Comparison of ENCODE assay signal across 8 cellular contexts in the genomic region with DNA sequence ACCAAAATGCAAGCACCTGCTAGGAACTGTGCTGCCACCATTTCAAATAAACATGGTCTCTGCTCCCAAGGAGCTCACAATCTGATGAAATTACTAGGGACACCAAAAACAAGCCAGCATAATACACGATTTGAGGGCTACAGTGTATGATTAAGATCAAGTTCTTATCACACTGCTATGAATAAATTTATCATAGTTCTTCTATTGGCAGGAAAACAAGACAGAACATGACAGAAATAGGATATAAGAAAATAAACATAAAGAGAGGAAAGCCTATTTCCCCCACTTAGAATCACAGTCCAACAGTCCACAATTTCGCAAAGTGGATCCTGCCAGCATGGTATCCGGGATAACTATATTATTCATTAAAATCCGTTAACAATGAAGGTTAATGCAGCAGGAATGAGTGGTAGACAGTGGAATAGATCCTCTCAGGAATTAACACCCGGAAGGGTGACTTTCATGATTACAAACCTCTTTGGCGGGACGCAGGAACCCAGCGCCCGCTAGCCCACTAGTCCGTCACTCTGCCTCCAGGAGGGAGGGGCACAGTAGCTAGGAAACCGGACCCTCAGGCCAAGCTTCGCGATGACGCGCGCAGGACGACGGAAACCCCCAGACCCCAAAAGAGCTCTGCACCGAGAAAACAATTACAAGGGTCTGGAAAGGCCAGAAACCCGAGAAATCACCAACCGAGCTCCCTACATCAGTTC. TPM values are rescaled to one million over a fixed set of nuclear protein-coding genes. Genes with fewer than 3 reads are reported as not detected.
DNase-seq lines count a peak whose midpoint lies in the region; ATAC-seq, FAIRE-seq and TF ChIP-seq lines count a peak whose summit lies in the region.

No MANE protein-coding gene starts in this region.

- no peak for TF ChIP-seq POLR2A in GM12878 (IDR thresholded peaks at IDR 0.05; ENCODE audit: low read depth, low read length)
- TF ChIP-seq POLR2A in spleen (IDR thresholded peaks at IDR 0.05): no peak

- H3K27me3 Mint-ChIP-seq in activated naive CD4-positive, alpha-beta T cell treated with anti-CD3 and anti-CD28 coated beads, Interleukin-2, amount 50 U/mL, for 24 hours: no peaks in the 10 kb centered on the region
- H3K27me3 Mint-ChIP-seq in immature natural killer cell (ENCODE audit: low read depth in 3 of 3): peaks cover 0 to 6% (median 0%) of the 10 kb centered on the region in 3 donors

- SMC1A ChIA-PET in GM12878 (lab: Charles Lee; ENCODE audit: uncharacterized antibody, unreplicated experiment): interaction anchor here (0.5 to 3.5 kb wide), 20 partner anchors 18 to 1229 kb away, joined by 3 to 46 read pairs (median 4); a partner anchor contains a TSS

- peak overlapping the region; percentile 46 for H2AFZ ChIP-seq in GM12878 (ENCODE audit: control insufficient read depth, low read depth, low read length)

- H3K4me2 ChIP-seq in GM12878 (ENCODE audit: control insufficient read depth, insufficient read depth): peak overlapping the region; percentile 91

- no peaks in the 10 kb centered on the region for H3K4me1 ChIP-seq in GM12878 (ENCODE audit: control insufficient read depth, insufficient read depth, low read length)
- peaks cover 8 to 76% (median 29%) of the 10 kb centered on the region in 6 donors for H3K4me1 ChIP-seq in spleen

- RAD21 ChIA-PET in GM12878 (lab: Charles Lee; ENCODE audit: unreplicated experiment): interaction anchor here (0.5 to 3.3 kb wide), 25 partner anchors 9 to 1234 kb away, joined by 3 to 71 read pairs (median 4); a partner anchor contains a TSS

- H3K9me3 Mint-ChIP-seq in activated naive CD4-positive, alpha-beta T cell treated with anti-CD3 and anti-CD28 coated beads, Interleukin-2, amount 50 U/mL, for 24 hours: no peaks in the 10 kb centered on the region
- H3K9me3 Mint-ChIP-seq in immature natural killer cell: no peaks in the 10 kb centered on the region

- intact Hi-C loops in GM12878 (cut with micrococcal nuclease; ENCODE audit: unreplicated experiment) (loop anchor here (1.0 to 5.0 kb wide), 4 partner anchors 46 to 600 kb away; a partner anchor contains a TSS), spleen (cut with DNase I; ENCODE audit: low total_unique reads) (no loop called here)

- H3K27me3 ChIP-seq in GM12878 (replicated peaks in 1 of 2; ENCODE audit: control insufficient read depth in 2 of 2, insufficient read depth in 2 of 2, low read length in 1 of 2) (no peaks in the 10 kb centered on the region), spleen (replicated peaks in 1 of 7) (no peaks in the 10 kb centered on the region)

- no peak for TF ChIP-seq CTCF in GM12878 (IDR thresholded peaks at IDR 0.05 in 2 of 3, conservative IDR thresholded peaks at IDR 0.05 in 1 of 3; ENCODE audit: control insufficient read depth in 2 of 3, extremely low read depth in 1 of 3, insufficient read depth in 1 of 3, low read depth in 3 of 3, low read length in 3 of 3)
- no peak for TF ChIP-seq CTCF in spleen (IDR thresholded peaks at IDR 0.05 in 8 of 11, conservative IDR thresholded peaks at IDR 0.05 in 3 of 11)

- FAIRE-seq in GM12878 (lab: Jason Lieb, UNC): no peak

- H4K20me1 ChIP-seq in GM12878 (ENCODE audit: control insufficient read depth, insufficient read depth): no peaks in the 10 kb centered on the region

- H3K36me3 ChIP-seq in GM12878 (ENCODE audit: control insufficient read depth in 2 of 2, insufficient read depth in 2 of 2, low read length in 1 of 2): peaks cover 0 to under 1% of the 10 kb centered on the region in 2 experiments; a peak in 1 of 4 replicates
- H3K36me3 ChIP-seq in spleen: peaks cover 0 to 19% (median 0%) of the 10 kb centered on the region in 6 donors

- POLR2A ChIA-PET in GM12878 (lab: Charles Lee): interaction anchor here (0.6 to 3.3 kb wide), 18 partner anchors 14 to 600 kb away, joined by 3 to 43 read pairs (median 3); a partner anchor contains a TSS

- H3K9me3 ChIP-seq in GM12878 (replicated peaks; ENCODE audit: control insufficient read depth, insufficient read depth, low read length): no peaks in the 10 kb centered on the region; the same call in 2 of the 3 replicates
- no peaks in the 10 kb centered on the region for H3K9me3 ChIP-seq in spleen

- in situ Hi-C loops in GM12878 (cut with MboI): loop anchor here (5.0 kb wide), 1 partner anchor 597 kb away; a partner anchor contains a TSS

- WGBS in GM12878 (ENCODE audit: insufficient coverage, insufficient replicate concordance, low lambda C conversion rate, missing lambda C conversion rate): 1% methylated on average over 21 of the region's 21 CpGs
- 0 to 2% (median 1%) methylated on average over 15 to 21 of the region's 21 CpGs for WGBS in spleen, 5 donors

- H3K36me3 Mint-ChIP-seq in activated naive CD4-positive, alpha-beta T cell treated with anti-CD3 and anti-CD28 coated beads, Interleukin-2, amount 50 U/mL, for 24 hours: peaks cover 11% of the 10 kb centered on the region
- peaks cover 5% of the 10 kb centered on the region in 3 donors for H3K36me3 Mint-ChIP-seq in immature natural killer cell

- no peak for TF ChIP-seq EP300 in GM12878 (IDR thresholded peaks at IDR 0.05; ENCODE audit: borderline replicate concordance in 1 of 2, control insufficient read depth in 1 of 2, low read depth in 2 of 2, low read length in 2 of 2)

- H3K4me3 Mint-ChIP-seq in activated naive CD4-positive, alpha-beta T cell treated with anti-CD3 and anti-CD28 coated beads, Interleukin-2, amount 50 U/mL, for 24 hours: peak overlapping the region; percentile 97
- H3K4me3 Mint-ChIP-seq in immature natural killer cell: peak overlapping the region; percentile 91 to 97 (median 94)

- peak overlapping the region; percentile 67 for H3K9ac ChIP-seq in GM12878 (ENCODE audit: control insufficient read depth, insufficient read depth, low read length)

- H3K4me3 ChIP-seq in GM12878: peak overlapping the region; percentile 90
- peak overlapping the region; percentile 82 to 93 (median 90) for H3K4me3 ChIP-seq in spleen

- H3K27ac Mint-ChIP-seq in activated naive CD4-positive, alpha-beta T cell treated with anti-CD3 and anti-CD28 coated beads, Interleukin-2, amount 50 U/mL, for 24 hours: peak overlapping the region; percentile 89
- peak overlapping the region; percentile 84 to 93 (median 90) for H3K27ac Mint-ChIP-seq in immature natural killer cell

- CTCF ChIA-PET in GM12878 (lab: Yijun Ruan, JAX): interaction anchor here (0.6 to 3.5 kb wide), 14 partner anchors 9 to 683 kb away, joined by 3 to 52 read pairs (median 4); a partner anchor contains a TSS

- BruUV-seq in GM12878 (replicated peaks; lab: Mats Ljungman, UMichigan): no TSS peak

- no peak for TF ChIP-seq RAD21 in GM12878 (IDR thresholded peaks at IDR 0.05; ENCODE audit: insufficient read depth, low read depth, low read length)

- ATAC-seq in HG02759 (IDR thresholded peaks at IDR 0.05; ENCODE audit: unreplicated experiment) (peak; percentile 42), GM12878 (peak; percentile 63)

- H3K27ac ChIP-seq in GM12878 (ENCODE audit: control insufficient read depth, insufficient read depth) (peak overlapping the region; percentile 78), spleen (peak overlapping the region; percentile 83 to 96 (median 91))

- peaks cover 52% of the 10 kb centered on the region for H3K79me2 ChIP-seq in GM12878 (ENCODE audit: control insufficient read depth, insufficient read depth, low read length)

- H3K4me1 Mint-ChIP-seq in activated naive CD4-positive, alpha-beta T cell treated with anti-CD3 and anti-CD28 coated beads, Interleukin-2, amount 50 U/mL, for 24 hours: peaks cover 77% of the 10 kb centered on the region
- peaks cover 36 to 69% of the 10 kb centered on the region in 2 donors for H3K4me1 Mint-ChIP-seq in immature natural killer cell

- no peak for DNase-seq in activated naive CD4-positive, alpha-beta T cell treated with anti-CD3 and anti-CD28 coated beads, Interleukin-2, amount 50 U/mL, for 16 hours
- peak; percentile 9 for DNase-seq in NCI-H1694 treated with DMSO at 0.1 percent for 48 hours (lab: John Stamatoyannopoulos, UW)
- peak; percentile 19 for DNase-seq in GM12878 (ENCODE audit: low read depth, low spot score)
- no peak for DNase-seq in immature natural killer cell
- no peak for DNase-seq in spleen
- DNase-seq in DMS153 (lab: John Stamatoyannopoulos, UW): no peak

RNA-seq across cellular contexts. Expression of a gene that starts 0.7 kb away (rescaled TPM):
- 104 and 112 TPM in 2 replicates for total RNA-seq in GM12878 (2013; cell fraction: nucleolus; rRNA removed)
- total RNA-seq in GM12878 (2014; rRNA removed) (15.2 and 19.9 TPM in 2 replicates), GM12878 (2014; rRNA removed; fragmentation: Illumina TruSeq; extraction: Trizol) (31.7 and 35.7 TPM in 2 replicates), GM12878 (2021) (20.6 and 21.4 TPM in 2 replicates), spleen (10 to 100 TPM; 22.4 to 59.8 (median 41.4) TPM)
- 12.0 TPM for polyA plus RNA-seq in GM12878 (2011; ENCODE audit: low read depth)
- polyA plus RNA-seq in GM12878 (2011; rRNA removed) (30.7 and 58.6 TPM in 2 replicates), GM12878 (2014; fragmentation: Illumina TruSeq; extraction: Trizol) (62.4 and 72.7 TPM in 2 replicates), GM12878 (2014; fragmentation: Nextera tagmentation; extraction: Ambion mirVana) (10 to 100 TPM; 24.5 to 24.7 TPM), GM12878 (2014; rRNA removed) (25.7 and 26.9 TPM in 2 replicates), GM12878 (2016; fragmentation: Nextera tagmentation; extraction: Ambion mirVana) (10 to 100 TPM; 31.0 to 32.0 TPM), immature natural killer cell (10 to 100 TPM; 11.4 to 30.7 (median 20.9) TPM), spleen (10 to 100 TPM; 21.4 to 38.0 (median 28.9) TPM)
- 5.3 and 5.9 TPM in 2 replicates for polyA plus RNA-seq in GM12878 (2011; cell fraction: cytosol; rRNA removed)
- 41.7 and 54.9 TPM in 2 replicates for polyA plus RNA-seq in GM12878 (2011; cell fraction: nucleus; rRNA removed)
- 22.0 and 27.9 TPM in 2 replicates for polyA plus RNA-seq in GM12878 (2012)
- 13.8 and 13.9 TPM in 2 replicates for polyA minus RNA-seq in GM12878 (2011; rRNA and poly(A)+ RNA removed)
- polyA minus RNA-seq in GM12878 (2011; cell fraction: cytosol; rRNA and poly(A)+ RNA removed): 4.8 and 5.6 TPM in 2 replicates
- polyA minus RNA-seq in GM12878 (2011; cell fraction: nucleus; rRNA and poly(A)+ RNA removed): 31.8 and 55.0 TPM in 2 replicates

RNA-seq across cellular contexts. Expression of a gene that starts 0.8 kb away (rescaled TPM):
- total RNA-seq in GM12878 (2013; cell fraction: nucleolus; rRNA removed): 10.9 and 13.3 TPM in 2 replicates
- 3.8 and 6.3 TPM in 2 replicates for total RNA-seq in GM12878 (2014; rRNA removed)
- total RNA-seq in GM12878 (2014; rRNA removed; fragmentation: Illumina TruSeq; extraction: Trizol): 11.1 and 11.7 TPM in 2 replicates
- total RNA-seq in GM12878 (2021): 8.4 and 8.6 TPM in 2 replicates
- polyA plus RNA-seq in GM12878 (2011; ENCODE audit: low read depth): 3.1 TPM
- polyA plus RNA-seq in GM12878 (2011; rRNA removed): 11.3 and 20.1 TPM in 2 replicates
- 2.7 and 3.0 TPM in 2 replicates for polyA plus RNA-seq in GM12878 (2011; cell fraction: cytosol; rRNA removed)
- 10.2 and 11.2 TPM in 2 replicates for polyA plus RNA-seq in GM12878 (2011; cell fraction: nucleus; rRNA removed)
- polyA plus RNA-seq in GM12878 (2012): 4.4 and 9.8 TPM in 2 replicates
- 12.4 and 16.3 TPM in 2 replicates for polyA plus RNA-seq in GM12878 (2014; fragmentation: Illumina TruSeq; extraction: Trizol)
- polyA plus RNA-seq in GM12878 (2014; fragmentation: Nextera tagmentation; extraction: Ambion mirVana): 1 to 10 TPM; 4.6 to 4.8 TPM
- polyA plus RNA-seq in GM12878 (2014; rRNA removed): 7.4 and 8.9 TPM in 2 replicates
- 1 to 10 TPM; 7.8 to 8.4 TPM for polyA plus RNA-seq in GM12878 (2016; fragmentation: Nextera tagmentation; extraction: Ambion mirVana)
- 4.2 and 6.8 TPM in 2 replicates for polyA minus RNA-seq in GM12878 (2011; rRNA and poly(A)+ RNA removed)
- polyA minus RNA-seq in GM12878 (2011; cell fraction: cytosol; rRNA and poly(A)+ RNA removed): 2.2 and 2.7 TPM in 2 replicates
- 5.2 and 5.3 TPM in 2 replicates for polyA minus RNA-seq in GM12878 (2011; cell fraction: nucleus; rRNA and poly(A)+ RNA removed)
- polyA plus RNA-seq in immature natural killer cell: 1 to 10 TPM in 2 of 3 donors, not detected in 1; 1.2 to 2.7 TPM
- total RNA-seq in spleen: 10 to 100 TPM in 1 of 7 donors, 1 to 10 TPM in 6; 6.6 to 11.5 (median 8.8) TPM
- polyA plus RNA-seq in spleen: 1 to 10 TPM; 4.3 to 6.3 (median 5.9) TPM

RNA-seq across cellular contexts. Expression of a gene that starts 46.1 kb away (rescaled TPM):
- 40.1 and 41.3 TPM in 2 replicates for total RNA-seq in GM12878 (2013; cell fraction: nucleolus; rRNA removed)
- total RNA-seq in GM12878 (2014; rRNA removed): 15.0 and 16.0 TPM in 2 replicates
- total RNA-seq in GM12878 (2014; rRNA removed; fragmentation: Illumina TruSeq; extraction: Trizol): 11.4 and 12.6 TPM in 2 replicates
- total RNA-seq in GM12878 (2021): 12.7 and 13.3 TPM in 2 replicates
- 3.6 TPM for polyA plus RNA-seq in GM12878 (2011; ENCODE audit: low read depth)
- 12.5 and 15.1 TPM in 2 replicates for polyA plus RNA-seq in GM12878 (2011; rRNA removed)
- polyA plus RNA-seq in GM12878 (2011; cell fraction: cytosol; rRNA removed): 15.6 and 18.7 TPM in 2 replicates
- 14.3 and 15.4 TPM in 2 replicates for polyA plus RNA-seq in GM12878 (2011; cell fraction: nucleus; rRNA removed)
- polyA plus RNA-seq in GM12878 (2012): 4.3 and 6.8 TPM in 2 replicates
- 14.1 and 14.8 TPM in 2 replicates for polyA plus RNA-seq in GM12878 (2014; fragmentation: Illumina TruSeq; extraction: Trizol)
- 1 to 10 TPM; 2.5 to 2.6 TPM for polyA plus RNA-seq in GM12878 (2014; fragmentation: Nextera tagmentation; extraction: Ambion mirVana)
- polyA plus RNA-seq in GM12878 (2014; rRNA removed): 12.7 and 13.2 TPM in 2 replicates
- polyA plus RNA-seq in GM12878 (2016; fragmentation: Nextera tagmentation; extraction: Ambion mirVana): 1 to 10 TPM; 6.8 to 7.5 TPM
- polyA minus RNA-seq in GM12878 (2011; rRNA and poly(A)+ RNA removed): 40.1 and 42.2 TPM in 2 replicates
- 13.3 and 17.5 TPM in 2 replicates for polyA minus RNA-seq in GM12878 (2011; cell fraction: cytosol; rRNA and poly(A)+ RNA removed)
- polyA minus RNA-seq in GM12878 (2011; cell fraction: nucleus; rRNA and poly(A)+ RNA removed): 32.0 and 54.5 TPM in 2 replicates
- 1 to 10 TPM in 2 of 3 donors, under 1 TPM in 1; 0.26 to 4.5 (median 1.1) TPM for polyA plus RNA-seq in immature natural killer cell
- total RNA-seq in spleen: 10 to 100 TPM; 20.8 to 43.4 (median 34.2) TPM
- polyA plus RNA-seq in spleen: 1 to 10 TPM; 2.7 to 5.0 (median 3.0) TPM

Comparison
In these comparisons a context has a peak if more than half of its experiments do, and no peak if none do; other contexts are left out.
1. DNase-seq: peak in NCI-H1694 treated with DMSO at 0.1 percent for 48 hours (single experiment) and GM12878 (single experiment); none in activated naive CD4-positive, alpha-beta T cell treated with anti-CD3 and anti-CD28 coated beads, Interleukin-2, amount 50 U/mL, for 16 hours (single experiment), immature natural killer cell (0 of 3), spleen (single experiment) and DMS153 (single experiment).